16 cellular contexts compared by ENCODE assay signal in the genomic region with DNA sequence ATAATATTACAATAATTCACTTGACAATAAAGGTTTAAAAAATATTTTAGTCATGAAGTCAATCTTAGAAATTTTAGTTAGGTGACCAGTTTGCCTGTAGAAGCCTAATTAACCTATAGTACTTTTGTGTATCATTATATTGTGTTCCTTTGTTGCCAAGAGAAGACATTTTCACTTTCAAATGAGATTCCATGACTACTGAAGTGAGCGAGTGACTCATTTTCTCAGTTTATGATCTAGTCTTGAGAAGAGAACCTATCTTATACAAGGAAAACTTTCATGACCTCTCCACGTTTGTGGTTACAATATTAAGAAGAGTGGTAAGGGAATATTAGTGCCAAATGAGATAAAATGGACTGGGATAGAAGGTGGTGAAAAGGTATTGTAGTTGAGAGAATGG.
A peak's percentile ranks its signal among the peaks of the same experiment; 100 is the strongest.
DNase-seq lines count a peak whose midpoint lies in the region; ATAC-seq, FAIRE-seq and TF ChIP-seq lines count a peak whose summit lies in the region.
"Had no signal": no experiment of that assay in that cellular context is flagged by ENCODE, and none has a peak within 500 bp of the region (broad histone marks: within the 10 kb centered on the region; RNA-seq: fewer than 3 reads in every experiment).

No MANE protein-coding gene starts in this region.

- no peak for ATAC-seq in HG02588 (IDR thresholded peaks at IDR 0.05; ENCODE audit: unreplicated experiment)
- no peak for ATAC-seq in GM18907 (IDR thresholded peaks at IDR 0.05; ENCODE audit: unreplicated experiment)
- ATAC-seq in GM21576 (IDR thresholded peaks at IDR 0.05; ENCODE audit: unreplicated experiment): no peak
- ATAC-seq: GM23338 had no signal

- no peak for TF ChIP-seq CTCF in epithelial cell of proximal tubule (conservative IDR thresholded peaks at IDR 0.05; ENCODE audit: low read depth, low read length)

- H3K4me3 ChIP-seq in epithelial cell of proximal tubule (ENCODE audit: low read depth, low read length): no peak overlapping the region
- H3K4me3 ChIP-seq: GM23338 had no signal

- FAIRE-seq in RCC 7860 (lab: Jason Lieb, UNC): peak; percentile 67
- FAIRE-seq: GM12892 had no signal

- in situ Hi-C loops in ACHN (cut with HindIII; ENCODE audit: low pct_ligation_motif_present, low pct_unique_long_range_greater_than_20kb, low sequenced_read_pairs): no loop called here

- peak; percentile 31 for DNase-seq in ACHN
- DNase-seq in RCC 7860 (ENCODE audit: low spot score): peak; percentile 55
- DNase-seq in epithelial cell of proximal tubule (ENCODE audit: low read depth): peak; percentile 27
- DNase-seq in renal cortical epithelial cell (ENCODE audit: low read depth): peak; percentile 83
- DNase-seq: 8988T; C1 segment of cervical spinal cord; CD4-positive, alpha-beta T cell; DMS79 treated with DMSO at 0.1 percent for 48 hours; GDM1; H7; IMR-90 had no signal

Comparison
In these comparisons a context has a peak if more than half of its experiments do, and no peak if none do; other contexts are left out.
1. DNase-seq: peak in every context shown above with its lines; median percentile 83 in renal cortical epithelial cell; 55 in RCC 7860; 31 in ACHN; 27 in epithelial cell of proximal tubule.